ENCODE assay signal across 10 cellular contexts in the genomic region with DNA sequence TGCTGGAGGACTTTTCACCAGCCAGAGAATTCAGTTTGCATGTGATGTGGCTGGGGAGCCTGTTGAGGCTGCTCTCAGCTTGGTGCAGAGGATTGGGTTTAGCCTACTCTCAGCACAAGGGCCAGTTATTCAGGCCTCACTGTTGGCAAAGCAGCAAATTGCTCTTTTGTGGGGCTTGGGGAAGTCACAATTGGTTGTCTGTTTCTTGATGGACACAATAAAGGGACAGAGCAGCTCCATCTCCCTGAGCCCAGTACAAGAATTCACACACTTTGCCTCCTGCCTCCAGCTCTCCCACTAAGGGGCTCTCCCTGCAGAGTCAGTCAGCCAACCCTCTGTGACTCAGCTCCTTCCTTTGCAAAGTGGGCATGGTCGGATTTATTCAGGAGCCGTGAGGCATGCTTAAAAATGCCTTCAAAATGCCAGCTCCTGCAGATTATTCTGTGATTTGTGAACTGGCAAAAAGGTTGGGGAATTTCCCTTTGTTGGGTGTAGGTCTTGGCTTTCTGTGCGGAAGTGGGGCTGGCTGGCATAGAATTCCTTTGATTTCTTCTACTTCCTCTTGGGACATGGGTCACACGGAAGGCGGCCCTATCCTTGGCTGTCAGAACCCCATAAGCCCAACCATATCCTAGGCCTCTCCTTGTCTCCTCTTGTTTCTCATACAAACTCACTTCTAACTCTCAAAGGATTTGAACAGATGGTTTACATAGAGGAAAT.
DNase-seq lines count a peak whose midpoint lies in the region; ATAC-seq, FAIRE-seq and TF ChIP-seq lines count a peak whose summit lies in the region.
"Had no signal": no experiment of that assay in that cellular context is flagged by ENCODE, and none has a peak within 500 bp of the region (broad histone marks: within the 10 kb centered on the region; RNA-seq: fewer than 3 reads in every experiment).

No MANE protein-coding gene starts in this region.

- H3K9me3 ChIP-seq in pancreas, result no peaks in the 10 kb centered on the region
- H3K9me3 ChIP-seq: neutrophil had no signal

- H3K36me3 Mint-ChIP-seq in Calu3 (ENCODE audit: insufficient read depth, unreplicated experiment) (no peaks in the 10 kb centered on the region), WTC11 (peaks cover 3% of the 10 kb centered on the region; the same call in 1 of the 2 replicates)

- H3K4me3 Mint-ChIP-seq in Calu3 (ENCODE audit: low read depth, unreplicated experiment), result peak overlapping the region; percentile 17
- no peak overlapping the region for H3K4me3 Mint-ChIP-seq in WTC11

- FAIRE-seq in frontal cortex (lab: Jason Lieb, UNC), result peak; percentile 66
- no peak for FAIRE-seq in pancreas (lab: Jason Lieb, UNC)

- H3K4me3 ChIP-seq in pancreas, result no peak overlapping the region

- no TSS peak for BruUV-seq in Calu3 (replicated peaks; lab: Mats Ljungman, UMichigan)

- POLR2A ChIA-PET in WTC11 (lab: Charles Lee), result no interaction called here

- no peak overlapping the region for H3K27ac ChIP-seq in pancreas
- H3K27ac ChIP-seq: neutrophil had no signal

- CTCF ChIA-PET in Calu3 (lab: Charles Lee) (interaction anchor here (0.5 to 1.6 kb wide), 4 partner anchors 11 to 410 kb away, joined by 3 to 4 read pairs (median 4); no protein-coding TSS in a partner anchor), WTC11 (lab: Charles Lee) (interaction anchor here (1.1 kb wide), 1 partner anchor 69 kb away, joined by 4 read pairs; no protein-coding TSS in a partner anchor)

- H3K4me1 ChIP-seq in pancreas, result no peaks in the 10 kb centered on the region

- intact Hi-C loops in Calu3 (cut with micrococcal nuclease; ENCODE audit: unreplicated experiment), result loop anchor here (5.0 kb wide), 1 partner anchor 937 kb away; no protein-coding TSS in a partner anchor
- intact Hi-C loops in pancreas (cut with DNase I), result no loop called here

- ATAC-seq in WTC11 (peak; percentile 41), pancreas (peak in 3 of 4 donors; percentile 44 to 54 (median 48)), GM21367 (IDR thresholded peaks at IDR 0.05; ENCODE audit: unreplicated experiment) (no peak), GM21360 (IDR thresholded peaks at IDR 0.05; ENCODE audit: unreplicated experiment) (no peak)

- H3K9me3 Mint-ChIP-seq in Calu3 (ENCODE audit: low read depth, unreplicated experiment), result peaks cover 2% of the 10 kb centered on the region
- H3K9me3 Mint-ChIP-seq in WTC11, result peaks cover 49% of the 10 kb centered on the region

- peak; percentile 50 for DNase-seq in Calu3
- no peak for DNase-seq in WTC11 (ENCODE audit: low spot score)
- DNase-seq in frontal cortex (ENCODE audit: low spot score in 2 of 2), result peak; percentile 57 to 69
- no peak for DNase-seq in pancreas
- DNase-seq in ureter (ENCODE audit: low spot score), result no peak
- no peak for DNase-seq in KBM-7
- DNase-seq: activated naive CD4-positive, alpha-beta T cell had no signal

- TF ChIP-seq CTCF in Calu3 (IDR thresholded peaks at IDR 0.05; ENCODE audit: unreplicated experiment) (no peak), WTC11 (IDR thresholded peaks at IDR 0.05) (no peak), pancreas (IDR thresholded peaks at IDR 0.05) (no peak)

- H3K27me3 Mint-ChIP-seq in Calu3 (ENCODE audit: unreplicated experiment) (no peaks in the 10 kb centered on the region), WTC11 (ENCODE audit: low read depth) (no peaks in the 10 kb centered on the region)

- WGBS in pancreas, 2 donors, result 68 to 71% methylated on average over 5 of the region's 5 CpGs

- H3K27ac Mint-ChIP-seq in Calu3 (ENCODE audit: unreplicated experiment) (peak overlapping the region; percentile 80), WTC11 (no peak overlapping the region)

- H3K27me3 ChIP-seq in pancreas, result no peaks in the 10 kb centered on the region
- H3K27me3 ChIP-seq: neutrophil had no signal

- in situ Hi-C loops in KBM-7 (cut with MboI; ENCODE audit: low pct_unique_long_range_greater_than_20kb, low sequenced_read_pairs), result no loop called here

- H3K4me1 Mint-ChIP-seq in Calu3 (ENCODE audit: low read depth, unreplicated experiment) (peaks cover 10% of the 10 kb centered on the region), WTC11 (no peaks in the 10 kb centered on the region)

- no peaks in the 10 kb centered on the region for H3K36me3 ChIP-seq in pancreas
- H3K36me3 ChIP-seq: neutrophil had no signal

TF ChIP-seq in WTC11, 78 proteins besides CTCF, POLR2A, EP300 and RAD21 (continues in another document):
- TF ChIP-seq, protein P1, sequence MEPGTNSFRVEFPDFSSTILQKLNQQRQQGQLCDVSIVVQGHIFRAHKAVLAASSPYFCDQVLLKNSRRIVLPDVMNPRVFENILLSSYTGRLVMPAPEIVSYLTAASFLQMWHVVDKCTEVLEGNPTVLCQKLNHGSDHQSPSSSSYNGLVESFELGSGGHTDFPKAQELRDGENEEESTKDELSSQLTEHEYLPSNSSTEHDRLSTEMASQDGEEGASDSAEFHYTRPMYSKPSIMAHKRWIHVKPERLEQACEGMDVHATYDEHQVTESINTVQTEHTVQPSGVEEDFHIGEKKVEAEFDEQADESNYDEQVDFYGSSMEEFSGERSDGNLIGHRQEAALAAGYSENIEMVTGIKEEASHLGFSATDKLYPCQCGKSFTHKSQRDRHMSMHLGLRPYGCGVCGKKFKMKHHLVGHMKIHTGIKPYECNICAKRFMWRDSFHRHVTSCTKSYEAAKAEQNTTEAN (CRISPR knock-in tag; IDR thresholded peaks at IDR 0.05), result no peak
- TF ChIP-seq GTF2I (CRISPR knock-in tag; conservative IDR thresholded peaks at IDR 0.05) (no peak), ZNF671 (CRISPR knock-in tag; IDR thresholded peaks at IDR 0.05) (no peak), RORB (CRISPR knock-in tag; IDR thresholded peaks at IDR 0.05) (no peak)
- TF ChIP-seq, protein P2, sequence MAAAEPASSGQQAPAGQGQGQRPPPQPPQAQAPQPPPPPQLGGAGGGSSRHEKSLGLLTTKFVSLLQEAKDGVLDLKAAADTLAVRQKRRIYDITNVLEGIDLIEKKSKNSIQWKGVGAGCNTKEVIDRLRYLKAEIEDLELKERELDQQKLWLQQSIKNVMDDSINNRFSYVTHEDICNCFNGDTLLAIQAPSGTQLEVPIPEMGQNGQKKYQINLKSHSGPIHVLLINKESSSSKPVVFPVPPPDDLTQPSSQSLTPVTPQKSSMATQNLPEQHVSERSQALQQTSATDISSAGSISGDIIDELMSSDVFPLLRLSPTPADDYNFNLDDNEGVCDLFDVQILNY (CRISPR knock-in tag; IDR thresholded peaks at IDR 0.05), result no peak
- TF ChIP-seq, protein P3, sequence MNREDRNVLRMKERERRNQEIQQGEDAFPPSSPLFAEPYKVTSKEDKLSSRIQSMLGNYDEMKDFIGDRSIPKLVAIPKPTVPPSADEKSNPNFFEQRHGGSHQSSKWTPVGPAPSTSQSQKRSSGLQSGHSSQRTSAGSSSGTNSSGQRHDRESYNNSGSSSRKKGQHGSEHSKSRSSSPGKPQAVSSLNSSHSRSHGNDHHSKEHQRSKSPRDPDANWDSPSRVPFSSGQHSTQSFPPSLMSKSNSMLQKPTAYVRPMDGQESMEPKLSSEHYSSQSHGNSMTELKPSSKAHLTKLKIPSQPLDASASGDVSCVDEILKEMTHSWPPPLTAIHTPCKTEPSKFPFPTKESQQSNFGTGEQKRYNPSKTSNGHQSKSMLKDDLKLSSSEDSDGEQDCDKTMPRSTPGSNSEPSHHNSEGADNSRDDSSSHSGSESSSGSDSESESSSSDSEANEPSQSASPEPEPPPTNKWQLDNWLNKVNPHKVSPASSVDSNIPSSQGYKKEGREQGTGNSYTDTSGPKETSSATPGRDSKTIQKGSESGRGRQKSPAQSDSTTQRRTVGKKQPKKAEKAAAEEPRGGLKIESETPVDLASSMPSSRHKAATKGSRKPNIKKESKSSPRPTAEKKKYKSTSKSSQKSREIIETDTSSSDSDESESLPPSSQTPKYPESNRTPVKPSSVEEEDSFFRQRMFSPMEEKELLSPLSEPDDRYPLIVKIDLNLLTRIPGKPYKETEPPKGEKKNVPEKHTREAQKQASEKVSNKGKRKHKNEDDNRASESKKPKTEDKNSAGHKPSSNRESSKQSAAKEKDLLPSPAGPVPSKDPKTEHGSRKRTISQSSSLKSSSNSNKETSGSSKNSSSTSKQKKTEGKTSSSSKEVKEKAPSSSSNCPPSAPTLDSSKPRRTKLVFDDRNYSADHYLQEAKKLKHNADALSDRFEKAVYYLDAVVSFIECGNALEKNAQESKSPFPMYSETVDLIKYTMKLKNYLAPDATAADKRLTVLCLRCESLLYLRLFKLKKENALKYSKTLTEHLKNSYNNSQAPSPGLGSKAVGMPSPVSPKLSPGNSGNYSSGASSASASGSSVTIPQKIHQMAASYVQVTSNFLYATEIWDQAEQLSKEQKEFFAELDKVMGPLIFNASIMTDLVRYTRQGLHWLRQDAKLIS (CRISPR knock-in tag; IDR thresholded peaks at IDR 0.05; ENCODE audit: borderline replicate concordance), result no peak
- TF ChIP-seq, protein P4, sequence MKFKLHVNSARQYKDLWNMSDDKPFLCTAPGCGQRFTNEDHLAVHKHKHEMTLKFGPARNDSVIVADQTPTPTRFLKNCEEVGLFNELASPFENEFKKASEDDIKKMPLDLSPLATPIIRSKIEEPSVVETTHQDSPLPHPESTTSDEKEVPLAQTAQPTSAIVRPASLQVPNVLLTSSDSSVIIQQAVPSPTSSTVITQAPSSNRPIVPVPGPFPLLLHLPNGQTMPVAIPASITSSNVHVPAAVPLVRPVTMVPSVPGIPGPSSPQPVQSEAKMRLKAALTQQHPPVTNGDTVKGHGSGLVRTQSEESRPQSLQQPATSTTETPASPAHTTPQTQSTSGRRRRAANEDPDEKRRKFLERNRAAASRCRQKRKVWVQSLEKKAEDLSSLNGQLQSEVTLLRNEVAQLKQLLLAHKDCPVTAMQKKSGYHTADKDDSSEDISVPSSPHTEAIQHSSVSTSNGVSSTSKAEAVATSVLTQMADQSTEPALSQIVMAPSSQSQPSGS (CRISPR knock-in tag; IDR thresholded peaks at IDR 0.05; ENCODE audit: borderline replicate concordance, low read depth), result no peak

Comparison
In these comparisons a context has a peak if more than half of its experiments do, and no peak if none do; other contexts are left out.
1. DNase-seq: peak in Calu3 (single experiment) and frontal cortex (2 of 2); none in WTC11 (single experiment), pancreas (0 of 6), ureter (single experiment) and KBM-7 (single experiment).
2. ATAC-seq: peak in WTC11 (single experiment) and pancreas (3 of 4); none in GM21367 (single experiment) and GM21360 (single experiment).